Comparison of ENCODE assay signal across 20 cellular contexts in genomic region chrX:106891762-106892161, GRCh38. TPM values are rescaled to one million over a fixed set of nuclear protein-coding genes. Genes with fewer than 3 reads are reported as not detected.
DNase-seq lines count a peak whose midpoint lies in the region; ATAC-seq, FAIRE-seq and TF ChIP-seq lines count a peak whose summit lies in the region.
"Had no signal": no experiment of that assay in that cellular context is flagged by ENCODE, and none has a peak within 500 bp of the region (broad histone marks: within the 10 kb centered on the region; RNA-seq: fewer than 3 reads in every experiment).

No MANE protein-coding gene starts in this region.

- DNase-seq in HPDE6-E6E7 (ENCODE audit: extremely low spot score) (peak; percentile 15), astrocyte (ENCODE audit: low read depth) (no peak), mucosa of descending colon (no peak), upper lobe of right lung (no peak), medulla oblongata (ENCODE audit: extremely low spot score) (no peak)
- DNase-seq: C1 segment of cervical spinal cord; Calu3; CD4-positive, alpha-beta T cell; DMS 273 treated with DMSO at 0.1 percent for 48 hours had no signal

- H3K27me3 ChIP-seq in astrocyte (ENCODE audit: insufficient read depth, low read length) (no peaks in the 10 kb centered on the region), upper lobe of right lung (no peaks in the 10 kb centered on the region)

- H3K4me1 Mint-ChIP-seq in astrocyte (ENCODE audit: low read depth, unreplicated experiment): peaks cover 7% of the 10 kb centered on the region
- H3K4me1 Mint-ChIP-seq: B cell had no signal

- H3K4me3 Mint-ChIP-seq in astrocyte (ENCODE audit: unreplicated experiment): no peak overlapping the region
- H3K4me3 Mint-ChIP-seq: B cell; CD4-positive, alpha-beta T cell had no signal

- no peaks in the 10 kb centered on the region for H3K9me3 Mint-ChIP-seq in astrocyte (ENCODE audit: unreplicated experiment)
- H3K9me3 Mint-ChIP-seq: CD4-positive, alpha-beta T cell had no signal

- no peaks in the 10 kb centered on the region for H3K36me3 ChIP-seq in astrocyte (ENCODE audit: insufficient read depth, low read length)
- no peaks in the 10 kb centered on the region for H3K36me3 ChIP-seq in mucosa of descending colon (ENCODE audit: low read depth)
- no peaks in the 10 kb centered on the region for H3K36me3 ChIP-seq in upper lobe of right lung
- H3K36me3 ChIP-seq: HAP-1 had no signal

- no peak overlapping the region for H3K27ac Mint-ChIP-seq in astrocyte (ENCODE audit: unreplicated experiment)
- H3K27ac Mint-ChIP-seq: B cell; CD4-positive, alpha-beta T cell had no signal

- intact Hi-C loops in mucosa of descending colon (cut with DNase I, micrococcal nuclease): no loop called here
- intact Hi-C loops in upper lobe of right lung (cut with DNase I): loop anchor here (10.0 kb wide), 1 partner anchor 63 kb away; no protein-coding TSS in a partner anchor

- TF ChIP-seq CTCF in astrocyte (IDR thresholded peaks at IDR 0.05; ENCODE audit: insufficient read depth, low read depth, low read length): no peak
- no peak for TF ChIP-seq CTCF in mucosa of descending colon (IDR thresholded peaks at IDR 0.05)
- TF ChIP-seq CTCF in upper lobe of right lung (IDR thresholded peaks at IDR 0.05): no peak

- no peaks in the 10 kb centered on the region for H3K36me3 Mint-ChIP-seq in astrocyte (ENCODE audit: low read depth, unreplicated experiment)

- no peak overlapping the region for H3K4me2 ChIP-seq in astrocyte (ENCODE audit: low read length)

- H3K27me3 Mint-ChIP-seq in astrocyte (ENCODE audit: low read depth, unreplicated experiment): no peaks in the 10 kb centered on the region

- no peak overlapping the region for H3K4me3 ChIP-seq in astrocyte (ENCODE audit: insufficient read depth, low read depth, low read length)
- no peak overlapping the region for H3K4me3 ChIP-seq in mucosa of descending colon
- H3K4me3 ChIP-seq in upper lobe of right lung: no peak overlapping the region
- H3K4me3 ChIP-seq: GM12878, HAP-1 had no signal

- H4K20me1 ChIP-seq in astrocyte (ENCODE audit: insufficient read depth, low read length): no peaks in the 10 kb centered on the region

- H3K27ac ChIP-seq in astrocyte (ENCODE audit: low read depth, low read length) (no peak overlapping the region), upper lobe of right lung (no peak overlapping the region)

- H2AFZ ChIP-seq in astrocyte (ENCODE audit: low read depth, low read length): no peak overlapping the region

- H3K9ac ChIP-seq in astrocyte (ENCODE audit: low read length): no peak overlapping the region

- no peaks in the 10 kb centered on the region for H3K9me3 ChIP-seq in astrocyte (ENCODE audit: insufficient read depth, low read depth, low read length)
- H3K9me3 ChIP-seq in mucosa of descending colon: no peaks in the 10 kb centered on the region
- H3K9me3 ChIP-seq in upper lobe of right lung: no peaks in the 10 kb centered on the region
- H3K9me3 ChIP-seq: HAP-1 had no signal

- H3K79me2 ChIP-seq in astrocyte (ENCODE audit: insufficient read depth, low read length): no peaks in the 10 kb centered on the region

- ATAC-seq in esophagus mucosa (peak; percentile 48), mucosa of descending colon (peak; percentile 24), upper lobe of right lung (no peak), GM18520 (IDR thresholded peaks at IDR 0.05; ENCODE audit: unreplicated experiment) (no peak)
- ATAC-seq: GM12878, HepG2 had no signal

- peak; percentile 68 for FAIRE-seq in astrocyte (lab: Jason Lieb, UNC)
- FAIRE-seq: A204.1, GM12878, H1, HepG2, HTR-8/SVneo had no signal

- H3K4me1 ChIP-seq in astrocyte (ENCODE audit: insufficient read depth, low read length) (peaks cover 5% of the 10 kb centered on the region), mucosa of descending colon (ENCODE audit: low read depth) (no peaks in the 10 kb centered on the region), upper lobe of right lung (no peaks in the 10 kb centered on the region)

RNA-seq across cellular contexts. Expression of gene RIPPLY1, which starts 11.4 kb away (rescaled TPM):
- total RNA-seq in astrocyte (not detected in 2 replicates), esophagus mucosa (not detected), mucosa of descending colon (not detected), upper lobe of right lung (not detected)
- total RNA-seq: B cell; CD4-positive, alpha-beta T cell; Daoy; G401; GM12878; H1 had no signal

RNA-seq across cellular contexts. Expression of gene CLDN2, which starts 28.4 kb away (rescaled TPM):
- total RNA-seq in astrocyte (0.77 and 2.0 TPM in 2 replicates), esophagus mucosa (not detected), mucosa of descending colon (under 1 TPM; 0.09 to 0.70 (median 0.22) TPM), upper lobe of right lung (0.61 TPM)
- total RNA-seq: B cell; CD4-positive, alpha-beta T cell; Daoy; G401; H1 had no signal

Comparison
In these comparisons a context has a peak if more than half of its experiments do, and no peak if none do; other contexts are left out.
1. ATAC-seq: peak in esophagus mucosa (single experiment) and mucosa of descending colon (single experiment); none in upper lobe of right lung (single experiment) and GM18520 (single experiment).